12 cellular contexts compared by ENCODE assay signal in the genomic region with DNA sequence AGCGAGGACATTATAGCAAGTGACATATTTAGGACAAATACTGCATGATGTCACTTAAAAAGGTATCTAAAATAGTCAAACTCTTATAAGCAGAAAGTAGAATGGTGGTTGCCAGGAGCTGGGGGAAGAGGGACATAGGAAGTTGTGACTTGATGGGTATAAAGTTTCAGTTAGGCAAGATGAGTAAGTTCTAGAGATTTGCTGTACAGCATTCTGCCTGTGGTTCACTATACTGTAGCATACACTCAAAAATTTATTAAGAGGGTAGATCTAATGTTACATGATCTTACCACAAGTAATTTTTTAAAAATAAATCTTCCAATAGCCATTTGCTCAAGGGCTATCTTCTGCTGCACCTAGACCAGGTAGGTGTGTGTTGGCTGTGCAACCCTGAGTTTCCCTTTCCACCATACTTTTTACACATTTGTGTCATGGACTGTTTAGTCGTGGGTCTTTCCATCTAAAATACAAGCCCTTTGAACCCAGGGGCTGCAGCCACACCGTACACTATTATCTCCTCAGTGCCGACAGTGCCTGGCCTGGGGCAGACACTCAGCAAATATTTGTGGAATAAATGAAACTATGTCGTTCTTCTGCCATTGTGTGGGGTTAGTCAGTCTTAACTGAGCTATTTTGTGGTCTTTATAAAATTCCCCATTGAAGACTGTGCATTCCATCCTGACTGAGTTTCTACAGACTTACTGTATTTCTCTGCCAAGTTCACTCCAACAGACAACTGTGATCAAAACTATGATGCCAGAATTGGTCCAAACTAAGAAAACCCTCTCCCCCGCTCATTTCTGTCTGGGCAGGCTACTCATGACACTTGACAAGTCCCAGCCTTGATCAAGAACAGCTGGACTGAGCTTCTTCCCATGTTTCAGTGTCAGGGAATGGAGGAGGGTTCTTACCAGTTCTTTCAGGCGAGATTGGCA.
DNase-seq lines count a peak whose midpoint lies in the region; ATAC-seq, FAIRE-seq and TF ChIP-seq lines count a peak whose summit lies in the region.
"Had no signal": no experiment of that assay in that cellular context is flagged by ENCODE, and none has a peak within 500 bp of the region (broad histone marks: within the 10 kb centered on the region; RNA-seq: fewer than 3 reads in every experiment).

No MANE protein-coding gene starts in this region.

- no peak for TF ChIP-seq POLR2A in uterus (IDR thresholded peaks at IDR 0.05)

- H3K36me3 Mint-ChIP-seq in mesothelial cell of epicardium: no peaks in the 10 kb centered on the region

- H3K4me1 Mint-ChIP-seq in mesothelial cell of epicardium: peaks cover 8% of the 10 kb centered on the region

- no peaks in the 10 kb centered on the region for H3K27me3 ChIP-seq in uterus

- no peak for DNase-seq in Right ventricle myocardium inferior (ENCODE audit: missing footprints)
- no peak for DNase-seq in cardiac septum (ENCODE audit: low spot score)
- DNase-seq in mesothelial cell of epicardium (ENCODE audit: low spot score in 2 of 2, unreplicated experiment in 2 of 2): no peak
- peak; percentile 71 to 85 for DNase-seq in uterus
- no peak for DNase-seq in germinal center (ENCODE audit: low spot score)
- DNase-seq in effector CD4-positive, alpha-beta T cell: no peak
- DNase-seq: hippocampal formation; SHP77 treated with DMSO at 0.1 percent for 48 hours; stimulated activated CD4-positive, alpha-beta T cell treated with anti-CD3 and anti-CD28 coated beads, Interleukin-15, amount 100 ng/mL, for 24 hours had no signal

- H3K9me3 Mint-ChIP-seq in mesothelial cell of epicardium: no peaks in the 10 kb centered on the region

- H3K4me1 ChIP-seq in uterus: peaks cover 0 to 7% of the 10 kb centered on the region in 2 donors

- intact Hi-C loops in Right ventricle myocardium inferior (cut with DNase I) (no loop called here), cardiac septum (cut with DNase I) (no loop called here), uterus (cut with DNase I; ENCODE audit: low total_unique reads) (no loop called here)

- H3K27ac ChIP-seq in uterus: peak overlapping the region; percentile 25 to 76
- H3K27ac ChIP-seq: C4-2B had no signal

- FAIRE-seq in endometrium (lab: Jason Lieb, UNC): peak; percentile 57

- TF ChIP-seq CTCF in mesothelial cell of epicardium (IDR thresholded peaks at IDR 0.05; ENCODE audit: unreplicated experiment): no peak
- no peak for TF ChIP-seq CTCF in uterus (IDR thresholded peaks at IDR 0.05)

- H3K4me3 Mint-ChIP-seq in mesothelial cell of epicardium: no peak overlapping the region

- no peaks in the 10 kb centered on the region for H3K36me3 ChIP-seq in uterus

- peak overlapping the region; percentile 93 for H3K27ac Mint-ChIP-seq in mesothelial cell of epicardium

- peak; percentile 83 for ATAC-seq in Right ventricle myocardium inferior
- ATAC-seq in GM18868 (IDR thresholded peaks at IDR 0.05; ENCODE audit: unreplicated experiment): no peak

- no peaks in the 10 kb centered on the region for H3K9me3 ChIP-seq in uterus

- H3K27me3 Mint-ChIP-seq in mesothelial cell of epicardium (ENCODE audit: low read depth): peaks cover 15% of the 10 kb centered on the region

- H3K4me3 ChIP-seq in uterus: no peak overlapping the region

Comparison
In these comparisons a context has a peak if more than half of its experiments do, and no peak if none do; other contexts are left out.
1. DNase-seq: peak in uterus (2 of 2); none in Right ventricle myocardium inferior (single experiment), cardiac septum (single experiment), mesothelial cell of epicardium (0 of 2), germinal center (single experiment) and effector CD4-positive, alpha-beta T cell (single experiment).